Comparison of ENCODE assay signal across 21 cellular contexts in genomic region chr15:70560617-70561328, GRCh38.
DNase-seq lines count a peak whose midpoint lies in the region; ATAC-seq, FAIRE-seq and TF ChIP-seq lines count a peak whose summit lies in the region.
"Had no signal": no experiment of that assay in that cellular context is flagged by ENCODE, and none has a peak within 500 bp of the region (broad histone marks: within the 10 kb centered on the region; RNA-seq: fewer than 3 reads in every experiment).

No MANE protein-coding gene starts in this region.

- no peak overlapping the region for H4K5ac ChIP-seq in H1 (ENCODE audit: insufficient read length, low read depth, low read length)

- H4K20me1 ChIP-seq in H1 (replicated peaks in 1 of 2; ENCODE audit: control insufficient read depth in 1 of 2, insufficient read depth in 2 of 2, low read length in 2 of 2) = peaks cover 0 to 7% of the 10 kb centered on the region in 2 experiments

- peak overlapping the region; percentile 38 for H3K4me3 Mint-ChIP-seq in CD8-positive, alpha-beta T cell
- H3K4me3 Mint-ChIP-seq: activated naive CD4-positive, alpha-beta T cell treated with anti-CD3 and anti-CD28 coated beads, Interleukin-2, amount 10 ng/mL, durations not matched to agents 7 days and 5 days; natural killer cell treated with Interleukin-12 subunit alpha and Interleukin-12 subunit beta and Interleukin-15 and Interleukin-18, amount 100 ng/mL, for 72 hours; T-helper 17 cell had no signal

- H3K4me2 ChIP-seq in H1 (ENCODE audit: insufficient read depth in 1 of 2, low read depth in 2 of 2, low read length in 2 of 2) = no peak overlapping the region

- H3K36me3 ChIP-seq in CD8-positive, alpha-beta T cell (ENCODE audit: insufficient read depth, low read length) = no peaks in the 10 kb centered on the region
- H3K36me3 ChIP-seq in H1 (ENCODE audit: control insufficient read depth in 2 of 4, insufficient read depth in 4 of 4, low read length in 3 of 4) = no peaks in the 10 kb centered on the region
- H3K36me3 ChIP-seq: ovary, upper lobe of left lung had no signal

- TF ChIP-seq EP300 in Ishikawa (IDR thresholded peaks at IDR 0.05; ENCODE audit: borderline replicate concordance) (no peak), H1 (IDR thresholded peaks at IDR 0.05; ENCODE audit: borderline replicate concordance in 1 of 2, low read depth in 2 of 2, low read length in 2 of 2) (no peak)

- CTCF ChIA-PET in CD8-positive, alpha-beta T cell (lab: Charles Lee) = interaction anchor here (1.0 to 1.7 kb wide), 2 partner anchors 26 to 251 kb away, joined by 3 to 4 read pairs; no protein-coding TSS in a partner anchor
- CTCF ChIA-PET in H1 (lab: Charles Lee; ENCODE audit: partially characterized antibody) = interaction anchor here (0.8 to 1.0 kb wide), 3 partner anchors 25 to 378 kb away, joined by 3 read pairs; no protein-coding TSS in a partner anchor

- peaks cover 7% of the 10 kb centered on the region; the same call in 1 of the 2 replicates for H3K23me2 ChIP-seq in H1 (ENCODE audit: low read depth, low read length)

- no peaks in the 10 kb centered on the region for H3K9me3 ChIP-seq in CD8-positive, alpha-beta T cell (ENCODE audit: low read length)
- no peaks in the 10 kb centered on the region for H3K9me3 ChIP-seq in H1 (ENCODE audit: insufficient read depth in 2 of 2, low read depth in 1 of 2, low read length in 1 of 2)
- H3K9me3 ChIP-seq: ovary, upper lobe of left lung had no signal

- H3K36me3 Mint-ChIP-seq in CD8-positive, alpha-beta T cell = no peaks in the 10 kb centered on the region
- H3K36me3 Mint-ChIP-seq: activated naive CD4-positive, alpha-beta T cell treated with anti-CD3 and anti-CD28 coated beads, Interleukin-2, amount 10 ng/mL, durations not matched to agents 7 days and 5 days; natural killer cell treated with Interleukin-12 subunit alpha and Interleukin-12 subunit beta and Interleukin-15 and Interleukin-18, amount 100 ng/mL, for 72 hours had no signal

- H4K91ac ChIP-seq in H1 (replicated peaks; ENCODE audit: insufficient read length, low read length) = no peak overlapping the region

- no peak for TF ChIP-seq POLR2A in H1 (IDR thresholded peaks at IDR 0.05; ENCODE audit: control extremely low read depth in 1 of 2, low read depth in 2 of 2, low read length in 2 of 2)

- H3K4ac ChIP-seq in H1 (replicated peaks; ENCODE audit: insufficient read length, low read depth, low read length) = no peak overlapping the region

- DNase-seq in CD8-positive, alpha-beta T cell = peak in 1 of 7 experiments; percentile 45
- DNase-seq in H1 (ENCODE audit: low read depth in 1 of 2, low spot score in 2 of 2) = peak in 1 of 2 experiments; percentile 40
- peak; percentile 23 for DNase-seq in sciatic nerve (ENCODE audit: low spot score)
- no peak for DNase-seq in urothelium cell line (ENCODE audit: low spot score)
- no peak for DNase-seq in activated CD4-positive, CD25-positive, alpha-beta regulatory T cell treated with anti-CD3 and anti-CD28 coated beads, Interleukin-2, amount 50 U/mL, for 72 hours
- no peak for DNase-seq in mucosa of gallbladder (ENCODE audit: low spot score)
- DNase-seq: activated naive CD4-positive, alpha-beta T cell treated with anti-CD3 and anti-CD28 coated beads, Interleukin-2, amount 10 ng/mL, durations not matched to agents 7 days and 5 days; C1 segment of cervical spinal cord; effector CD8-positive, alpha-beta T cell; head of caudate nucleus; NCI-H1048; NCI-H187; NCI-H2227 treated with DMSO at 0.1 percent for 48 hours; NCI-H748 treated with DMSO at 0.1 percent for 48 hours; ovary; stimulated activated CD4-positive, alpha-beta T cell treated with anti-CD3 and anti-CD28 coated beads, Interleukin-2, amount 100 ng/mL, for 24 hours; T-helper 17 cell; upper lobe of left lung had no signal

- H2BK5ac ChIP-seq in H1 (ENCODE audit: low read depth, low read length) = no peak overlapping the region

- TF ChIP-seq RAD21 in Ishikawa (IDR thresholded peaks at IDR 0.05; ENCODE audit: low read depth) = 0 out of 2 replicates have a peak, but pooled peaks have one; percentile 19
- TF ChIP-seq RAD21 in H1 (IDR thresholded peaks at IDR 0.05 in 1 of 2, conservative IDR thresholded peaks at IDR 0.05 in 1 of 2; ENCODE audit: low read depth in 2 of 2, low read length in 2 of 2) = peak; percentile 4 to 31; a peak in 2 of 4 replicates

- no peak overlapping the region for H2BK120ac ChIP-seq in H1 (replicated peaks; ENCODE audit: low read depth, low read length)

- intact Hi-C loops in CD8-positive, alpha-beta T cell (cut with DNase I, micrococcal nuclease) = no loop called here
- intact Hi-C loops in sciatic nerve (cut with DNase I) = no loop called here

- ATAC-seq in CD8-positive, alpha-beta T cell = no peak
- ATAC-seq in sciatic nerve = no peak
- ATAC-seq: natural killer cell treated with Interleukin-12 subunit alpha and Interleukin-12 subunit beta and Interleukin-15 and Interleukin-18, amount 100 ng/mL, for 72 hours; T-helper 17 cell had no signal

- no peak overlapping the region for H4K8ac ChIP-seq in H1 (ENCODE audit: extremely low read depth, insufficient read depth, low read length)

- no peaks in the 10 kb centered on the region for H3K27me3 Mint-ChIP-seq in CD8-positive, alpha-beta T cell (ENCODE audit: low read depth)
- H3K27me3 Mint-ChIP-seq: T-helper 17 cell had no signal

- H3K27me3 ChIP-seq in CD8-positive, alpha-beta T cell (ENCODE audit: insufficient read depth, low read length) = no peaks in the 10 kb centered on the region
- no peaks in the 10 kb centered on the region; a peak in 1 of 7 replicates for H3K27me3 ChIP-seq in H1 (replicated peaks in 1 of 4; ENCODE audit: control insufficient read depth in 3 of 4, extremely low read depth in 1 of 4, insufficient read depth in 3 of 4, low read length in 3 of 4)
- H3K27me3 ChIP-seq: ovary, upper lobe of left lung had no signal

- H3K4me1 Mint-ChIP-seq in CD8-positive, alpha-beta T cell (ENCODE audit: low read depth) = peaks cover 5% of the 10 kb centered on the region

- H3K79me2 ChIP-seq in H1 (ENCODE audit: control insufficient read depth in 1 of 2, insufficient read depth in 2 of 2, low read length in 2 of 2) = no peaks in the 10 kb centered on the region

- no peak overlapping the region for H3K56ac ChIP-seq in H1 (replicated peaks; ENCODE audit: insufficient read length, low read depth, low read length)

- POLR2A ChIA-PET in CD8-positive, alpha-beta T cell (lab: Charles Lee) = interaction anchor here (1.6 to 1.7 kb wide), 2 partner anchors 13 to 63 kb away, joined by 3 read pairs; no protein-coding TSS in a partner anchor
- POLR2A ChIA-PET in H1 (lab: Charles Lee; ENCODE audit: partially characterized antibody) = no interaction called here

- H2BK20ac ChIP-seq in H1 (ENCODE audit: low read length) = no peak overlapping the region

- H3K9me3 Mint-ChIP-seq in CD8-positive, alpha-beta T cell = no peaks in the 10 kb centered on the region
- H3K9me3 Mint-ChIP-seq: activated naive CD4-positive, alpha-beta T cell treated with anti-CD3 and anti-CD28 coated beads, Interleukin-2, amount 10 ng/mL, durations not matched to agents 7 days and 5 days; natural killer cell treated with Interleukin-12 subunit alpha and Interleukin-12 subunit beta and Interleukin-15 and Interleukin-18, amount 100 ng/mL, for 72 hours had no signal

- 86% methylated on average over 4 of the region's 4 CpGs; no CpG with 5 or more reads in 1 of the 2 experiments for WGBS in H1 (ENCODE audit: extremely low coverage in 1 of 2, insufficient coverage in 1 of 2, insufficient read length in 1 of 2, insufficient replicate concordance in 2 of 2, low coverage in 1 of 2, low lambda C conversion rate in 2 of 2, missing lambda C conversion rate in 1 of 2), 2 experiments

- H3K18ac ChIP-seq in H1 (ENCODE audit: extremely low read depth, low read length) = no peak overlapping the region

- H3K27ac Mint-ChIP-seq in CD8-positive, alpha-beta T cell = peak overlapping the region; percentile 60
- H3K27ac Mint-ChIP-seq: activated naive CD4-positive, alpha-beta T cell treated with anti-CD3 and anti-CD28 coated beads, Interleukin-2, amount 10 ng/mL, durations not matched to agents 7 days and 5 days; natural killer cell treated with Interleukin-12 subunit alpha and Interleukin-12 subunit beta and Interleukin-15 and Interleukin-18, amount 100 ng/mL, for 72 hours; T-helper 17 cell had no signal

- peak overlapping the region; percentile 38; the same call in 1 of the 2 replicates for H2BK15ac ChIP-seq in H1 (ENCODE audit: low read length)

- H2BK12ac ChIP-seq in H1 (ENCODE audit: low read depth, low read length) = no peak overlapping the region

- peaks cover 63% of the 10 kb centered on the region for H3K4me1 ChIP-seq in CD8-positive, alpha-beta T cell (ENCODE audit: insufficient read depth, low read length)
- H3K4me1 ChIP-seq in H1 (replicated peaks in 1 of 4; ENCODE audit: control insufficient read depth in 3 of 4, insufficient read depth in 4 of 4, low read length in 3 of 4) = peaks cover 0 to 4% (median 0%) of the 10 kb centered on the region in 4 experiments; a peak in 3 of 7 replicates

- H3K14ac ChIP-seq in H1 (ENCODE audit: insufficient read length) = no peak overlapping the region

- no peak for FAIRE-seq in H1 (lab: Jason Lieb, UNC)
- FAIRE-seq in urothelium cell line (lab: Jason Lieb, UNC) = no peak

- no peak overlapping the region for H3K9ac ChIP-seq in H1 (replicated peaks in 1 of 4; ENCODE audit: extremely low read depth in 1 of 4, low read depth in 3 of 4, low read length in 3 of 4)

- H3K79me1 ChIP-seq in H1 (ENCODE audit: low read depth, low read length) = 0 out of 2 replicates have a peak, but pooled peaks cover 3% of the 10 kb centered on the region

- TF ChIP-seq CTCF in CD8-positive, alpha-beta T cell (IDR thresholded peaks at IDR 0.05) = no peak
- TF ChIP-seq CTCF in H1 (IDR thresholded peaks at IDR 0.05; ENCODE audit: control extremely low read depth in 1 of 3, insufficient read depth in 1 of 3, low read depth in 1 of 3, low read length in 3 of 3) = peak in 2 of 3 experiments; percentile 12 to 26; a peak in 2 of 4 replicates

- H3K27ac ChIP-seq in CD8-positive, alpha-beta T cell (ENCODE audit: low read depth, low read length) = no peak overlapping the region
- H3K27ac ChIP-seq in H1 (ENCODE audit: low read depth, low read length) = no peak overlapping the region
- H3K27ac ChIP-seq: ovary, SK-N-MC, upper lobe of left lung had no signal

- no peak overlapping the region for H2AFZ ChIP-seq in H1 (ENCODE audit: low read length)

- H3K4me3 ChIP-seq in CD8-positive, alpha-beta T cell (ENCODE audit: low read depth, low read length) = no peak overlapping the region
- no peak overlapping the region for H3K4me3 ChIP-seq in H1 (ENCODE audit: extremely low read depth in 1 of 4, insufficient read depth in 2 of 4, low read depth in 3 of 4, low read length in 4 of 4)
- H3K4me3 ChIP-seq: ovary, SK-N-MC, upper lobe of left lung had no signal

- no peak overlapping the region for H2AK5ac ChIP-seq in H1 (ENCODE audit: low read depth, low read length)

- H3K23ac ChIP-seq in H1 (ENCODE audit: insufficient read length) = no peak overlapping the region

TF ChIP-seq in Ishikawa, 13 proteins besides CTCF, POLR2A, EP300 and RAD21 (continues in another document):
- TF ChIP-seq EGR1 (IDR thresholded peaks at IDR 0.05) = no peak

TF ChIP-seq in H1, 55 proteins besides CTCF, POLR2A, EP300 and RAD21:
- no peak for TF ChIP-seq CBX5 (IDR thresholded peaks at IDR 0.05; ENCODE audit: low read depth, low read length)
- TF ChIP-seq SP1 (IDR thresholded peaks at IDR 0.05; ENCODE audit: low read depth, low read length) = no peak
